In genomic region chr13:114148521-114148855, GRCh38 we compare ENCODE assay signal across 7 cellular contexts. TPM values are rescaled to one million over a fixed set of nuclear protein-coding genes. Genes with fewer than 3 reads are reported as not detected.
A peak's percentile ranks its signal among the peaks of the same experiment; 100 is the strongest.
DNase-seq lines count a peak whose midpoint lies in the region; ATAC-seq and TF ChIP-seq lines count a peak whose summit lies in the region.

No MANE protein-coding gene starts in this region.

- H3K4me1 ChIP-seq in stomach, result peaks cover 0 to 14% (median 8%) of the 10 kb centered on the region in 4 donors

- 57 to 79% (median 68%) methylated on average over 8 of the region's 8 CpGs for WGBS in stomach, 5 donors

- peaks cover 67% of the 10 kb centered on the region for H3K4me1 Mint-ChIP-seq in T-helper 17 cell
- peaks cover 72% of the 10 kb centered on the region for H3K4me1 Mint-ChIP-seq in central memory CD8-positive, alpha-beta T cell

- no peaks in the 10 kb centered on the region for H3K27me3 ChIP-seq in stomach

- H3K4me3 Mint-ChIP-seq in T-helper 17 cell, result peak overlapping the region; percentile 86
- peak overlapping the region; percentile 79 for H3K4me3 Mint-ChIP-seq in central memory CD8-positive, alpha-beta T cell

- TF ChIP-seq CTCF in stomach (IDR thresholded peaks at IDR 0.05), result no peak

- peaks cover 4% of the 10 kb centered on the region for H3K36me3 Mint-ChIP-seq in T-helper 17 cell (ENCODE audit: low read depth)
- peaks cover 12% of the 10 kb centered on the region for H3K36me3 Mint-ChIP-seq in central memory CD8-positive, alpha-beta T cell (ENCODE audit: insufficient read depth)

- TF ChIP-seq POLR2A in stomach (IDR thresholded peaks at IDR 0.05), result no peak

- peaks cover 3% of the 10 kb centered on the region for H3K9me3 Mint-ChIP-seq in central memory CD8-positive, alpha-beta T cell

- H3K9me3 ChIP-seq in T-helper 17 cell (ENCODE audit: control insufficient read depth, low read length, poor library complexity, severe bottlenecking) (no peaks in the 10 kb centered on the region), stomach (no peaks in the 10 kb centered on the region)

- ATAC-seq in GM19035 (IDR thresholded peaks at IDR 0.05; ENCODE audit: unreplicated experiment) (peak; percentile 82), HG02973 (IDR thresholded peaks at IDR 0.05; ENCODE audit: unreplicated experiment) (peak; percentile 79), T-helper 17 cell (peak; percentile 94)
- peak; percentile 94 for ATAC-seq in central memory CD8-positive, alpha-beta T cell (replicated peaks; ENCODE audit: extremely low read depth, poor library complexity, severe bottlenecking)

- H3K27me3 Mint-ChIP-seq in T-helper 17 cell, result no peaks in the 10 kb centered on the region
- no peaks in the 10 kb centered on the region for H3K27me3 Mint-ChIP-seq in central memory CD8-positive, alpha-beta T cell

- H3K4me3 ChIP-seq in stomach, result no peak overlapping the region

- no peaks in the 10 kb centered on the region for H3K36me3 ChIP-seq in stomach

- no peak for TF ChIP-seq EP300 in stomach (IDR thresholded peaks at IDR 0.05)

- intact Hi-C loops in stomach (cut with DNase I; ENCODE audit: low total_unique reads), result no loop called here

- no peak overlapping the region for H3K27ac Mint-ChIP-seq in T-helper 17 cell
- H3K27ac Mint-ChIP-seq in central memory CD8-positive, alpha-beta T cell (ENCODE audit: low read depth), result peak overlapping the region; percentile 98

- H3K27ac ChIP-seq in stomach, result peak overlapping the region in 1 of 5 donors; percentile 16

- DNase-seq in T-helper 17 cell (peak; percentile 54 to 82 (median 73)), stomach (peak; percentile 51), H4 (ENCODE audit: low spot score) (no peak), NCI-H187 (lab: John Stamatoyannopoulos, UW) (no peak)
- peak; percentile 66 to 90 for DNase-seq in central memory CD8-positive, alpha-beta T cell (ENCODE audit: low spot score in 2 of 2)

RNA-seq across cellular contexts. Expression of gene RASA3, which starts 16.1 kb away (rescaled TPM):
- total RNA-seq in T-helper 17 cell (100 to 1,000 TPM; 204 to 215 TPM), stomach (10 to 100 TPM in 1 of 5 donors, 1 to 10 TPM in 4; 3.8 to 22.3 (median 6.4) TPM)
- 10 to 100 TPM in 2 of 3 donors, 1 to 10 TPM in 1; 3.7 to 11.8 (median 10.9) TPM for polyA plus RNA-seq in stomach
- 6.3 and 7.1 TPM in 2 replicates for total RNA-seq in H4 (2014; rRNA removed; shearing (Covaris generic))

RNA-seq across cellular contexts. Expression of gene CFAP97D2, which starts 30.6 kb away (rescaled TPM):
- total RNA-seq in T-helper 17 cell (not detected), stomach (not detected)
- not detected for polyA plus RNA-seq in stomach
- total RNA-seq in H4 (2014; rRNA removed; shearing (Covaris generic)), result not detected in 2 replicates

Comparison
In these comparisons a context has a peak if more than half of its experiments do, and no peak if none do; other contexts are left out.
1. DNase-seq: peak in T-helper 17 cell (3 of 3), central memory CD8-positive, alpha-beta T cell (2 of 2) and stomach (single experiment); none in H4 (single experiment) and NCI-H187 (0 of 2).
2. RNA of gene RASA3, which starts 16.1 kb away (total RNA-seq): 204 to 215 TPM in T-helper 17 cell; 3.8 to 22.3 TPM in stomach and 6.3 to 7.1 TPM in H4; every median in the first group is over 4 times any median in the second.
3. Peak in every context shown above with its lines, with median percentiles within 50 percentile points of each other: ATAC-seq.